In the genomic region with DNA sequence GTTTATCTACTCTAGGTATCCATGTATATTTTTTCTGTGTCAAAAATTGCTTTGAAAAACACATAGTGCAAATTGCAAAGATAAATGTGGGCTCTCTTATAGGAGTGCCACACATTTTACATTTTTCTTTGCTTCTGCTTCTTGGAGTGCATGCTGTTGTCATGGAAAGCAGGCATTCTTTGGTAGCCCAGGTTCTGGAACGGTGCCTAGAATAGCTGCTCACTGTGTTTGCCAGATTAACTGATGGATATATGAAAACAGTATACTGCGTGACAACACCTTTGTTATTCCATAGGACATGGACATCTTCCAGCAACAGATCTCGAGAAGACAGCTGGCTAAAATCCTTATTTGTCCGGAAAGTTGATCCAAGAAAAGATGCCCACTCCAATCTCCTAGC, we compare ENCODE assay signal across 1 cellular context.
TF ChIP-seq lines count a peak whose summit lies in the region.

No MANE protein-coding gene starts in this region.

TF ChIP-seq in IMR-90, 13 proteins besides CTCF, POLR2A, EP300 and RAD21 (continued from another document):
- no peak for TF ChIP-seq USF2 (IDR thresholded peaks at IDR 0.05; ENCODE audit: low read depth, low read length)
